In the genomic region with DNA sequence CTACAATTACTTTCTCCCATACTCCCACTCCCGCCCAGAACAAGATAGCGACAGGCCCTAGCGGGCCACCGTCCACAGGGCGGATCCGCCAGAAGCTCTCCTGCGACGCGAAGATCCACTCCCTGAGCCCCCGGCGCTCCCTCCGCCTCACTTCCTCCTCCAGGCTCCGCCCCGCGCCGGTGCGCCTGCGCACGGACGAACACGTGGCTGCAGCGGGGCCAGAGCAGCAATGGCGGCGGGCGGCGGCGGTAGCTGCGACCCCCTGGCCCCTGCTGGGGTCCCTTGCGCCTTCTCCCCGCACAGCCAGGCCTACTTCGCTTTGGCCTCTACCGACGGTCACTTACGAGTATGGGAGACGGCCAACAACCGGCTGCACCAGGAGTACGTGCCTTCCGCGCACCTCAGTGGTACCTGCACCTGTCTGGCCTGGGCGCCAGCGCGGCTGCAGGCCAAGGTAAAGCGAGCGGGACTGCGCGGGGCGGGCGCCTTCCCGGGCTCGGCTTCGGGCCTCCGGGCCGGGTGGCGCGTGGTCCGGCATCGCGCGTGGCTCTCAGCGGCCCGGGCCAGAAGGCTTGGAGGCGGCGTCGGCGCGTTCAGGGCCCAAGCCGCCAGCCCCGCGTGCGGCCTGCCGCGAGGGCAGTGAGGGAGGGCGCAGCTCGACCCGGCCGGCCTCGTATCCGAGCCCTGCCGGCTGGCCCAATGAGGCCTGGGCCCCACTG, we compare ENCODE assay signal across 1 cellular context.
A peak's percentile ranks its signal among the peaks of the same experiment; 100 is the strongest.
TF ChIP-seq lines count a peak whose summit lies in the region.

A gene with protein sequence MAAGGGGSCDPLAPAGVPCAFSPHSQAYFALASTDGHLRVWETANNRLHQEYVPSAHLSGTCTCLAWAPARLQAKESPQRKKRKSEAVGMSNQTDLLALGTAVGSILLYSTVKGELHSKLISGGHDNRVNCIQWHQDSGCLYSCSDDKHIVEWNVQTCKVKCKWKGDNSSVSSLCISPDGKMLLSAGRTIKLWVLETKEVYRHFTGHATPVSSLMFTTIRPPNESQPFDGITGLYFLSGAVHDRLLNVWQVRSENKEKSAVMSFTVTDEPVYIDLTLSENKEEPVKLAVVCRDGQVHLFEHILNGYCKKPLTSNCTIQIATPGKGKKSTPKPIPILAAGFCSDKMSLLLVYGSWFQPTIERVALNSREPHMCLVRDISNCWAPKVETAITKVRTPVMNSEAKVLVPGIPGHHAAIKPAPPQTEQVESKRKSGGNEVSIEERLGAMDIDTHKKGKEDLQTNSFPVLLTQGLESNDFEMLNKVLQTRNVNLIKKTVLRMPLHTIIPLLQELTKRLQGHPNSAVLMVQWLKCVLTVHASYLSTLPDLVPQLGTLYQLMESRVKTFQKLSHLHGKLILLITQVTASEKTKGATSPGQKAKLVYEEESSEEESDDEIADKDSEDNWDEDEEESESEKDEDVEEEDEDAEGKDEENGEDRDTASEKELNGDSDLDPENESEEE (plus strand): TSS at position 198 of the 719 bp plus-strand sequence. CDS start 32 bp downstream, at position 230.

TF ChIP-seq in HepG2, 621 proteins besides CTCF, POLR2A, EP300 and RAD21 (continued from another document and continues in another):
- TF ChIP-seq, protein P1, sequence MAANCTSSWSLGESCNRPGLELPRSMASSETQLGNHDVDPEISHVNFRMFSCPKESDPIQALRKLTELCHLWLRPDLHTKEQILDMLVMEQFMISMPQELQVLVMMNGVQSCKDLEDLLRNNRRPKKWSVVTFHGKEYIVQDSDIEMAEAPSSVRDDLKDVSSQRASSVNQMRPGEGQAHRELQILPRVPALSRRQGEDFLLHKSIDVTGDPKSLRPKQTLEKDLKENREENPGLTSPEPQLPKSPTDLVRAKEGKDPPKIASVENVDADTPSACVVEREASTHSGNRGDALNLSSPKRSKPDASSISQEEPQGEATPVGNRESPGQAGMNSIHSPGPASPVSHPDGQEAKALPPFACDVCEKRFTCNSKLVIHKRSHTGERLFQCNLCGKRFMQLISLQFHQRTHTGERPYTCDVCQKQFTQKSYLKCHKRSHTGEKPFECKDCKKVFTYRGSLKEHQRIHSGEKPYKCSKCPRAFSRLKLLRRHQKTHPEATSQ (CRISPR knock-in tag; IDR thresholded peaks at IDR 0.05; ENCODE audit: borderline replicate concordance): peak; percentile 92; the same call in 1 of the 2 replicates
- no peak for TF ChIP-seq PRPF4 (IDR thresholded peaks at IDR 0.05; ENCODE audit: low read depth, low read length, poor library complexity, severe bottlenecking)
- TF ChIP-seq, protein P2, sequence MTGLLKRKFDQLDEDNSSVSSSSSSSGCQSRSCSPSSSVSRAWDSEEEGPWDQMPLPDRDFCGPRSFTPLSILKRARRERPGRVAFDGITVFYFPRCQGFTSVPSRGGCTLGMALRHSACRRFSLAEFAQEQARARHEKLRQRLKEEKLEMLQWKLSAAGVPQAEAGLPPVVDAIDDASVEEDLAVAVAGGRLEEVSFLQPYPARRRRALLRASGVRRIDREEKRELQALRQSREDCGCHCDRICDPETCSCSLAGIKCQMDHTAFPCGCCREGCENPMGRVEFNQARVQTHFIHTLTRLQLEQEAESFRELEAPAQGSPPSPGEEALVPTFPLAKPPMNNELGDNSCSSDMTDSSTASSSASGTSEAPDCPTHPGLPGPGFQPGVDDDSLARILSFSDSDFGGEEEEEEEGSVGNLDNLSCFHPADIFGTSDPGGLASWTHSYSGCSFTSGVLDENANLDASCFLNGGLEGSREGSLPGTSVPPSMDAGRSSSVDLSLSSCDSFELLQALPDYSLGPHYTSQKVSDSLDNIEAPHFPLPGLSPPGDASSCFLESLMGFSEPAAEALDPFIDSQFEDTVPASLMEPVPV (CRISPR knock-in tag; IDR thresholded peaks at IDR 0.05): peak; percentile 94
- TF ChIP-seq TEAD3 (CRISPR knock-in tag; optimal IDR thresholded peaks at IDR 0.05; ENCODE audit: borderline replicate concordance): peak; percentile 29
- TF ChIP-seq TAF1 (CRISPR knock-in tag; IDR thresholded peaks at IDR 0.05): peak; percentile 100
- no peak for TF ChIP-seq NONO (IDR thresholded peaks at IDR 0.05)
- TF ChIP-seq NONO (CRISPR knock-in tag; conservative IDR thresholded peaks at IDR 0.05): peak; percentile 94
- TF ChIP-seq FOXP1 (IDR thresholded peaks at IDR 0.05): no peak
- TF ChIP-seq FOXP1 (CRISPR knock-in tag; IDR thresholded peaks at IDR 0.05): 0 out of 2 replicates have a peak, but pooled peaks have one; percentile 5
- 0 out of 2 replicates have a peak, but pooled peaks have one; percentile 9 for TF ChIP-seq ZNF660 (CRISPR knock-in tag; IDR thresholded peaks at IDR 0.05; ENCODE audit: borderline replicate concordance, low read depth)
- peak; percentile 97 for TF ChIP-seq REPIN1 (CRISPR knock-in tag; IDR thresholded peaks at IDR 0.05; ENCODE audit: borderline replicate concordance, low read depth)
- peak; percentile 95 for TF ChIP-seq ZFX (CRISPR knock-in tag; IDR thresholded peaks at IDR 0.05; ENCODE audit: low read depth)
- TF ChIP-seq ESRRA (CRISPR knock-in tag; IDR thresholded peaks at IDR 0.05; ENCODE audit: low read depth): 0 out of 2 replicates have a peak, but pooled peaks have one; percentile 42
- no peak; the same call in 1 of the 2 replicates for TF ChIP-seq MAF1 (CRISPR knock-in tag; IDR thresholded peaks at IDR 0.05; ENCODE audit: borderline replicate concordance)
- TF ChIP-seq, protein P3, sequence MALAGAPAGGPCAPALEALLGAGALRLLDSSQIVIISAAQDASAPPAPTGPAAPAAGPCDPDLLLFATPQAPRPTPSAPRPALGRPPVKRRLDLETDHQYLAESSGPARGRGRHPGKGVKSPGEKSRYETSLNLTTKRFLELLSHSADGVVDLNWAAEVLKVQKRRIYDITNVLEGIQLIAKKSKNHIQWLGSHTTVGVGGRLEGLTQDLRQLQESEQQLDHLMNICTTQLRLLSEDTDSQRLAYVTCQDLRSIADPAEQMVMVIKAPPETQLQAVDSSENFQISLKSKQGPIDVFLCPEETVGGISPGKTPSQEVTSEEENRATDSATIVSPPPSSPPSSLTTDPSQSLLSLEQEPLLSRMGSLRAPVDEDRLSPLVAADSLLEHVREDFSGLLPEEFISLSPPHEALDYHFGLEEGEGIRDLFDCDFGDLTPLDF (CRISPR knock-in tag; IDR thresholded peaks at IDR 0.05): no peak
- TF ChIP-seq NFE2L2 (IDR thresholded peaks at IDR 0.05; ENCODE audit: low read length): no peak
- TF ChIP-seq CHCHD3 (CRISPR knock-in tag; IDR thresholded peaks at IDR 0.05): peak; percentile 95
- TF ChIP-seq ZNF460 (CRISPR knock-in tag; IDR thresholded peaks at IDR 0.05; ENCODE audit: borderline replicate concordance): no peak
- TF ChIP-seq ZC3H4 (CRISPR knock-in tag; IDR thresholded peaks at IDR 0.05; ENCODE audit: borderline replicate concordance): peak; percentile 81; the same call in 1 of the 2 replicates
- no peak for TF ChIP-seq CENPX (CRISPR knock-in tag; IDR thresholded peaks at IDR 0.05)
- TF ChIP-seq, protein P4, sequence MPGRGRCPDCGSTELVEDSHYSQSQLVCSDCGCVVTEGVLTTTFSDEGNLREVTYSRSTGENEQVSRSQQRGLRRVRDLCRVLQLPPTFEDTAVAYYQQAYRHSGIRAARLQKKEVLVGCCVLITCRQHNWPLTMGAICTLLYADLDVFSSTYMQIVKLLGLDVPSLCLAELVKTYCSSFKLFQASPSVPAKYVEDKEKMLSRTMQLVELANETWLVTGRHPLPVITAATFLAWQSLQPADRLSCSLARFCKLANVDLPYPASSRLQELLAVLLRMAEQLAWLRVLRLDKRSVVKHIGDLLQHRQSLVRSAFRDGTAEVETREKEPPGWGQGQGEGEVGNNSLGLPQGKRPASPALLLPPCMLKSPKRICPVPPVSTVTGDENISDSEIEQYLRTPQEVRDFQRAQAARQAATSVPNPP (CRISPR knock-in tag; IDR thresholded peaks at IDR 0.05): peak; percentile 88
- TF ChIP-seq PRMT3 (CRISPR knock-in tag; IDR thresholded peaks at IDR 0.05; ENCODE audit: borderline replicate concordance, low read depth): no peak; the same call in 1 of the 2 replicates
- TF ChIP-seq CCAR2 (optimal IDR thresholded peaks at IDR 0.05; ENCODE audit: low read depth, low read length): peak; percentile 41
- TF ChIP-seq SUZ12 (IDR thresholded peaks at IDR 0.05; ENCODE audit: low read depth, low read length): no peak
- peak; percentile 98 for TF ChIP-seq ZNF451 (CRISPR knock-in tag; IDR thresholded peaks at IDR 0.05)
- TF ChIP-seq, protein P5, sequence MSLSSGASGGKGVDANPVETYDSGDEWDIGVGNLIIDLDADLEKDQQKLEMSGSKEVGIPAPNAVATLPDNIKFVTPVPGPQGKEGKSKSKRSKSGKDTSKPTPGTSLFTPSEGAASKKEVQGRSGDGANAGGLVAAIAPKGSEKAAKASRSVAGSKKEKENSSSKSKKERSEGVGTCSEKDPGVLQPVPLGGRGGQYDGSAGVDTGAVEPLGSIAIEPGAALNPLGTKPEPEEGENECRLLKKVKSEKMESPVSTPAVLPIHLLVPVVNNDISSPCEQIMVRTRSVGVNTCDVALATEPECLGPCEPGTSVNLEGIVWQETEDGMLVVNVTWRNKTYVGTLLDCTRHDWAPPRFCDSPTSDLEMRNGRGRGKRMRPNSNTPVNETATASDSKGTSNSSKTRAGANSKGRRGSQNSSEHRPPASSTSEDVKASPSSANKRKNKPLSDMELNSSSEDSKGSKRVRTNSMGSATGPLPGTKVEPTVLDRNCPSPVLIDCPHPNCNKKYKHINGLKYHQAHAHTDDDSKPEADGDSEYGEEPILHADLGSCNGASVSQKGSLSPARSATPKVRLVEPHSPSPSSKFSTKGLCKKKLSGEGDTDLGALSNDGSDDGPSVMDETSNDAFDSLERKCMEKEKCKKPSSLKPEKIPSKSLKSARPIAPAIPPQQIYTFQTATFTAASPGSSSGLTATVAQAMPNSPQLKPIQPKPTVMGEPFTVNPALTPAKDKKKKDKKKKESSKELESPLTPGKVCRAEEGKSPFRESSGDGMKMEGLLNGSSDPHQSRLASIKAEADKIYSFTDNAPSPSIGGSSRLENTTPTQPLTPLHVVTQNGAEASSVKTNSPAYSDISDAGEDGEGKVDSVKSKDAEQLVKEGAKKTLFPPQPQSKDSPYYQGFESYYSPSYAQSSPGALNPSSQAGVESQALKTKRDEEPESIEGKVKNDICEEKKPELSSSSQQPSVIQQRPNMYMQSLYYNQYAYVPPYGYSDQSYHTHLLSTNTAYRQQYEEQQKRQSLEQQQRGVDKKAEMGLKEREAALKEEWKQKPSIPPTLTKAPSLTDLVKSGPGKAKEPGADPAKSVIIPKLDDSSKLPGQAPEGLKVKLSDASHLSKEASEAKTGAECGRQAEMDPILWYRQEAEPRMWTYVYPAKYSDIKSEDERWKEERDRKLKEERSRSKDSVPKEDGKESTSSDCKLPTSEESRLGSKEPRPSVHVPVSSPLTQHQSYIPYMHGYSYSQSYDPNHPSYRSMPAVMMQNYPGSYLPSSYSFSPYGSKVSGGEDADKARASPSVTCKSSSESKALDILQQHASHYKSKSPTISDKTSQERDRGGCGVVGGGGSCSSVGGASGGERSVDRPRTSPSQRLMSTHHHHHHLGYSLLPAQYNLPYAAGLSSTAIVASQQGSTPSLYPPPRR (CRISPR knock-in tag; IDR thresholded peaks at IDR 0.05; ENCODE audit: borderline replicate concordance): no peak
- TF ChIP-seq ZNF883 (CRISPR knock-in tag; IDR thresholded peaks at IDR 0.05; ENCODE audit: not compliant biosample characterization): peak; percentile 91
- TF ChIP-seq ZNF776 (CRISPR knock-in tag; IDR thresholded peaks at IDR 0.05): peak; percentile 19
- TF ChIP-seq SETDB1 (CRISPR knock-in tag; IDR thresholded peaks at IDR 0.05; ENCODE audit: borderline replicate concordance): no peak
- TF ChIP-seq, protein P6, sequence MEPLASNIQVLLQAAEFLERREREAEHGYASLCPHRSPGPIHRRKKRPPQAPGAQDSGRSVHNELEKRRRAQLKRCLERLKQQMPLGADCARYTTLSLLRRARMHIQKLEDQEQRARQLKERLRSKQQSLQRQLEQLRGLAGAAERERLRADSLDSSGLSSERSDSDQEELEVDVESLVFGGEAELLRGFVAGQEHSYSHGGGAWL (CRISPR knock-in tag; IDR thresholded peaks at IDR 0.05): peak; percentile 99
- TF ChIP-seq NBN (conservative IDR thresholded peaks at IDR 0.05): no peak
- TF ChIP-seq NFIC (IDR thresholded peaks at IDR 0.05; ENCODE audit: low read length): no peak
- 0 out of 2 replicates have a peak, but pooled peaks have one; percentile 80 for TF ChIP-seq ZFP36L2 (CRISPR knock-in tag; IDR thresholded peaks at IDR 0.05)
- TF ChIP-seq ZNF839 (CRISPR knock-in tag; IDR thresholded peaks at IDR 0.05; ENCODE audit: borderline replicate concordance): peak; percentile 98
- TF ChIP-seq JUN (CRISPR knock-in tag; IDR thresholded peaks at IDR 0.05): 0 out of 2 replicates have a peak, but pooled peaks have one; percentile 9
- TF ChIP-seq ZSCAN12 (CRISPR knock-in tag; IDR thresholded peaks at IDR 0.05): no peak
- TF ChIP-seq, protein P7, sequence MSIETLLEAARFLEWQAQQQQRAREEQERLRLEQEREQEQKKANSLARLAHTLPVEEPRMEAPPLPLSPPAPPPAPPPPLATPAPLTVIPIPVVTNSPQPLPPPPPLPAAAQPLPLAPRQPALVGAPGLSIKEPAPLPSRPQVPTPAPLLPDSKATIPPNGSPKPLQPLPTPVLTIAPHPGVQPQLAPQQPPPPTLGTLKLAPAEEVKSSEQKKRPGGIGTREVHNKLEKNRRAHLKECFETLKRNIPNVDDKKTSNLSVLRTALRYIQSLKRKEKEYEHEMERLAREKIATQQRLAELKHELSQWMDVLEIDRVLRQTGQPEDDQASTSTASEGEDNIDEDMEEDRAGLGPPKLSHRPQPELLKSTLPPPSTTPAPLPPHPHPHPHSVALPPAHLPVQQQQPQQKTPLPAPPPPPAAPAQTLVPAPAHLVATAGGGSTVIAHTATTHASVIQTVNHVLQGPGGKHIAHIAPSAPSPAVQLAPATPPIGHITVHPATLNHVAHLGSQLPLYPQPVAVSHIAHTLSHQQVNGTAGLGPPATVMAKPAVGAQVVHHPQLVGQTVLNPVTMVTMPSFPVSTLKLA (IDR thresholded peaks at IDR 0.05): peak; percentile 92
- peak; percentile 90 for TF ChIP-seq ARNTL (CRISPR knock-in tag; IDR thresholded peaks at IDR 0.05)
- TF ChIP-seq ZNF282 (IDR thresholded peaks at IDR 0.05; ENCODE audit: partially characterized antibody): no peak
- no peak for TF ChIP-seq ATM (IDR thresholded peaks at IDR 0.05; ENCODE audit: borderline replicate concordance)
- TF ChIP-seq, protein P8, sequence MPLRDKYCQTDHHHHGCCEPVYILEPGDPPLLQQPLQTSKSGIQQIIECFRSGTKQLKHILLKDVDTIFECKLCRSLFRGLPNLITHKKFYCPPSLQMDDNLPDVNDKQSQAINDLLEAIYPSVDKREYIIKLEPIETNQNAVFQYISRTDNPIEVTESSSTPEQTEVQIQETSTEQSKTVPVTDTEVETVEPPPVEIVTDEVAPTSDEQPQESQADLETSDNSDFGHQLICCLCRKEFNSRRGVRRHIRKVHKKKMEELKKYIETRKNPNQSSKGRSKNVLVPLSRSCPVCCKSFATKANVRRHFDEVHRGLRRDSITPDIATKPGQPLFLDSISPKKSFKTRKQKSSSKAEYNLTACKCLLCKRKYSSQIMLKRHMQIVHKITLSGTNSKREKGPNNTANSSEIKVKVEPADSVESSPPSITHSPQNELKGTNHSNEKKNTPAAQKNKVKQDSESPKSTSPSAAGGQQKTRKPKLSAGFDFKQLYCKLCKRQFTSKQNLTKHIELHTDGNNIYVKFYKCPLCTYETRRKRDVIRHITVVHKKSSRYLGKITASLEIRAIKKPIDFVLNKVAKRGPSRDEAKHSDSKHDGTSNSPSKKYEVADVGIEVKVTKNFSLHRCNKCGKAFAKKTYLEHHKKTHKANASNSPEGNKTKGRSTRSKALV (CRISPR knock-in tag; IDR thresholded peaks at IDR 0.05): no peak
- 0 out of 2 replicates have a peak, but pooled peaks have one; percentile 27 for TF ChIP-seq ZFP1 (CRISPR knock-in tag; IDR thresholded peaks at IDR 0.05)
- no peak for TF ChIP-seq ZFAT (CRISPR knock-in tag; conservative IDR thresholded peaks at IDR 0.05)
